19 cellular contexts compared by ENCODE assay signal in the genomic region with DNA sequence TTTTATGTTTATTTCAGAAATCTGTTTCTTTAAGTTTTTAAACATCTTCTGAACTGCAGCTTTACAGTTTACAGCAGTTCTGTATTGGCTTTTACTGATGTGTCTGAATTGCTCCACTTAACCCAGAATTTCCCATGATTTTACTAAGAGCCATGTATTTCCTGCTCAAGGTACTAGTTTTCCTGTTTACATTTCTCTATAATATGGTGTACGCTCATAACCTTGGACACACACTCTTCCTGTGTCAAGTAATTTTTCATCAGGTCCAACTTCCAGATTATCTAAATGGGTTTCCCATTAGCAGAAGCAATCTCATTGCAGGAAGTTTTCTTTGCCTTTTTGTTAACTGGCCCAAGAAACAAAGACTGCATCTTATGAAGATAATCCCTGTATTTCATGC. TPM values are rescaled to one million over a fixed set of nuclear protein-coding genes. Genes with fewer than 3 reads are reported as not detected.
DNase-seq lines count a peak whose midpoint lies in the region; ATAC-seq, FAIRE-seq and TF ChIP-seq lines count a peak whose summit lies in the region.
"Had no signal": no experiment of that assay in that cellular context is flagged by ENCODE, and none has a peak within 500 bp of the region (broad histone marks: within the 10 kb centered on the region; RNA-seq: fewer than 3 reads in every experiment).

No MANE protein-coding gene starts in this region.

- no peak overlapping the region for H4K8ac ChIP-seq in H9 (replicated peaks; ENCODE audit: insufficient read length, low read depth, low read length)

- H3K23me2 ChIP-seq in H9 (ENCODE audit: insufficient read length, low read depth, low read length, poor library complexity, severe bottlenecking) = no peaks in the 10 kb centered on the region

- no peak overlapping the region for H3K9ac ChIP-seq in H9 (ENCODE audit: extremely low read depth, insufficient read length, low read length)
- H3K9ac ChIP-seq in kidney (ENCODE audit: low read length in 2 of 2) = no peak overlapping the region
- H3K9ac ChIP-seq: BLaER1 had no signal

- H3K4ac ChIP-seq in H9 (ENCODE audit: low read depth, low read length) = no peak overlapping the region

- peaks cover 4% of the 10 kb centered on the region for H3K36me3 ChIP-seq in neutrophil
- H3K36me3 ChIP-seq in kidney (ENCODE audit: control insufficient read depth in 1 of 2, insufficient read depth in 2 of 2, low read length in 2 of 2) = no peaks in the 10 kb centered on the region
- H3K36me3 ChIP-seq: HAP-1 had no signal

- no peak overlapping the region for H3T11ph ChIP-seq in H9 (ENCODE audit: low read length)

- no peak overlapping the region for H2BK12ac ChIP-seq in H9 (ENCODE audit: insufficient read length, low read depth, low read length)

- H3K9me3 Mint-ChIP-seq in H9 (no peaks in the 10 kb centered on the region), WTC11 (no peaks in the 10 kb centered on the region), endothelial cell (ENCODE audit: unreplicated experiment) (no peaks in the 10 kb centered on the region)
- H3K9me3 Mint-ChIP-seq: CD14-positive monocyte; CD4-positive, alpha-beta memory T cell; IgD-negative memory B cell had no signal

- POLR2A ChIA-PET in WTC11 (lab: Charles Lee) = no interaction called here

- H4K20me1 ChIP-seq in H9 (ENCODE audit: control insufficient read depth, insufficient read depth, insufficient read length) = no peaks in the 10 kb centered on the region

- no peak overlapping the region for H2BK5ac ChIP-seq in H9 (ENCODE audit: insufficient read length, low read length)

- H4K91ac ChIP-seq in H9 (ENCODE audit: insufficient read length, low read depth, low read length) = no peak overlapping the region

- H3K27me3 ChIP-seq in H9 (ENCODE audit: insufficient read depth, low read length) (no peaks in the 10 kb centered on the region), neutrophil (no peaks in the 10 kb centered on the region)
- H3K27me3 ChIP-seq: BLaER1 had no signal

- H3K79me2 ChIP-seq in H9 (ENCODE audit: insufficient read depth, low read length) = peaks cover 22% of the 10 kb centered on the region; the same call in 1 of the 2 replicates

- H2BK15ac ChIP-seq in H9 (ENCODE audit: low read depth, low read length) = no peak overlapping the region

- H3K27ac ChIP-seq in H9 (ENCODE audit: insufficient read length, low read depth, low read length) (no peak overlapping the region), neutrophil (peak overlapping the region; percentile 55), kidney (ENCODE audit: low read depth in 2 of 2, low read length in 2 of 2) (no peak overlapping the region)
- H3K27ac ChIP-seq: BLaER1, HL-60 had no signal

- H3K9me3 ChIP-seq in H9 (ENCODE audit: control insufficient read depth, low read depth, low read length) (no peaks in the 10 kb centered on the region), neutrophil (no peaks in the 10 kb centered on the region), kidney (ENCODE audit: control insufficient read depth in 1 of 2, low read length in 2 of 2) (no peaks in the 10 kb centered on the region)
- H3K9me3 ChIP-seq: BLaER1, HAP-1 had no signal

- H3K4me3 Mint-ChIP-seq in H9 (no peak overlapping the region), WTC11 (no peak overlapping the region), endothelial cell (ENCODE audit: unreplicated experiment) (no peak overlapping the region)
- H3K4me3 Mint-ChIP-seq: CD14-positive monocyte; CD4-positive, alpha-beta memory T cell; IgD-negative memory B cell had no signal

- CTCF ChIA-PET in WTC11 (lab: Charles Lee) = no interaction called here

- H2AK5ac ChIP-seq in H9 (ENCODE audit: insufficient read length, low read length) = no peak overlapping the region

- no CpG with 5 or more reads among the region's 1 CpG for WGBS in H9 (ENCODE audit: extremely low coverage, insufficient read length, low lambda C conversion rate)

- H3K4me1 ChIP-seq in H9 (ENCODE audit: insufficient read depth, low read length) (peaks cover 5% of the 10 kb centered on the region; the same call in 1 of the 2 replicates), neutrophil (ENCODE audit: control insufficient read depth in 1 of 2, insufficient read depth in 1 of 2, low read depth in 1 of 2, low read length in 1 of 2) (peaks cover 53 to 60% of the 10 kb centered on the region in 2 experiments), kidney (ENCODE audit: control insufficient read depth in 1 of 2, insufficient read depth in 1 of 2, low read depth in 1 of 2, low read length in 2 of 2) (peaks cover 4 to 6% of the 10 kb centered on the region in 2 donors)

- no peak overlapping the region for H3K14ac ChIP-seq in H9 (ENCODE audit: insufficient read depth, low read length)

- H3K4me1 Mint-ChIP-seq in H9 = peaks cover 48 to 58% of the 10 kb centered on the region in 2 experiments
- H3K4me1 Mint-ChIP-seq in WTC11 = peaks cover 65% of the 10 kb centered on the region
- H3K4me1 Mint-ChIP-seq in endothelial cell (ENCODE audit: unreplicated experiment) = peaks cover 16% of the 10 kb centered on the region

- intact Hi-C loops in kidney (cut with DNase I) = no loop called here

- DNase-seq in H9 (no peak), WTC11 (ENCODE audit: low spot score) (no peak), endothelial cell (ENCODE audit: low spot score) (no peak), DMS53 treated with DMSO at 0.1 percent for 48 hours (lab: John Stamatoyannopoulos, UW; ENCODE audit: unreplicated experiment) (no peak), MV-4-11 (lab: John Stamatoyannopoulos, UW) (no peak), kidney (no peak)
- DNase-seq: 8988T; CD4-positive, alpha-beta memory T cell; DND-41; EL; GOT3; KG1 had no signal

- H3K27me3 Mint-ChIP-seq in H9 (ENCODE audit: low read depth) = no peaks in the 10 kb centered on the region
- no peaks in the 10 kb centered on the region for H3K27me3 Mint-ChIP-seq in WTC11 (ENCODE audit: low read depth)
- H3K27me3 Mint-ChIP-seq in endothelial cell (ENCODE audit: unreplicated experiment) = no peaks in the 10 kb centered on the region
- H3K27me3 Mint-ChIP-seq: CD4-positive, alpha-beta memory T cell; IgD-negative memory B cell had no signal

- H3K4me3 ChIP-seq in neutrophil (ENCODE audit: low read depth in 1 of 2, low read length in 1 of 2) = no peak overlapping the region
- H3K4me3 ChIP-seq in kidney (ENCODE audit: low read length in 2 of 2) = no peak overlapping the region
- H3K4me3 ChIP-seq: BLaER1, HAP-1 had no signal

- FAIRE-seq in kidney (lab: Jason Lieb, UNC) = no peak
- FAIRE-seq: GM12891 had no signal

- no peak for ATAC-seq in WTC11

- no peak overlapping the region for H2BK120ac ChIP-seq in H9 (ENCODE audit: low read depth, low read length, poor library complexity, severe bottlenecking)

- no peak overlapping the region for H3K56ac ChIP-seq in H9 (ENCODE audit: insufficient read length, low read depth, low read length)

- H3K4me2 ChIP-seq in H9 (ENCODE audit: insufficient read depth, insufficient read length, low read length) = no peak overlapping the region
- H3K4me2 ChIP-seq: BLaER1 had no signal

- H3K23ac ChIP-seq in H9 (ENCODE audit: insufficient read length, low read depth, low read length) = no peak overlapping the region

- no peak overlapping the region for H2BK20ac ChIP-seq in H9 (ENCODE audit: low read depth, low read length, poor library complexity, severe bottlenecking)

- H4K5ac ChIP-seq in H9 (ENCODE audit: insufficient read length, low read depth, low read length) = no peak overlapping the region

- peaks cover 7% of the 10 kb centered on the region for H3K79me1 ChIP-seq in H9 (ENCODE audit: insufficient read depth, low read depth, low read length, poor library complexity, severe bottlenecking)

- H3K18ac ChIP-seq in H9 (ENCODE audit: insufficient read length, low read depth, low read length) = no peak overlapping the region

- H3K27ac Mint-ChIP-seq in H9 (peak overlapping the region; percentile 25 to 79 (median 62); a peak in 4 of 7 replicates), WTC11 (peak overlapping the region; percentile 45), endothelial cell (ENCODE audit: unreplicated experiment) (peak overlapping the region; percentile 20)
- H3K27ac Mint-ChIP-seq: IgD-negative memory B cell had no signal

- TF ChIP-seq CTCF in H9 (conservative IDR thresholded peaks at IDR 0.05) = no peak
- TF ChIP-seq CTCF in WTC11 (IDR thresholded peaks at IDR 0.05) = no peak
- TF ChIP-seq CTCF in endothelial cell (IDR thresholded peaks at IDR 0.05; ENCODE audit: unreplicated experiment) = no peak
- TF ChIP-seq CTCF in neutrophil (IDR thresholded peaks at IDR 0.05) = no peak
- TF ChIP-seq CTCF in kidney (IDR thresholded peaks at IDR 0.05; ENCODE audit: borderline replicate concordance, extremely low read depth, insufficient read depth) = no peak

- no peak overlapping the region for H2AFZ ChIP-seq in H9 (ENCODE audit: low read length)

- H3K36me3 Mint-ChIP-seq in H9 (ENCODE audit: insufficient read depth in 1 of 3, low read depth in 3 of 3) (peaks cover 0 to 2% (median 0%) of the 10 kb centered on the region in 3 experiments; a peak in 1 of 7 replicates), WTC11 (0 out of 2 replicates have a peak, but pooled peaks cover 2% of the 10 kb centered on the region), endothelial cell (ENCODE audit: low read depth, unreplicated experiment) (no peaks in the 10 kb centered on the region)
- H3K36me3 Mint-ChIP-seq: IgD-negative memory B cell had no signal

TF ChIP-seq in WTC11, 78 proteins besides CTCF, POLR2A, EP300 and RAD21:
- TF ChIP-seq ZNF396 (CRISPR knock-in tag; IDR thresholded peaks at IDR 0.05; ENCODE audit: borderline replicate concordance) (no peak), FOXK1 (CRISPR knock-in tag; IDR thresholded peaks at IDR 0.05) (no peak)

RNA-seq across cellular contexts. Expression of a gene that starts 12.3 kb away (rescaled TPM):
- total RNA-seq in H9 (2021) (47.0 and 49.6 TPM in 2 replicates), WTC11 (2021) (44.6 to 49.0 TPM (median 44.9 TPM) in 3 replicates), endothelial cell (ENCODE audit: unreplicated experiment) (48.0 TPM), kidney (58.5 TPM)
- 12.8 TPM for polyA plus RNA-seq in kidney (ENCODE audit: insufficient read depth, low read depth, low replicate concordance)
